ENCODE assay signal across 33 cellular contexts in genomic region chr22:33600113-33600512, GRCh38.
"Had no signal": no experiment of that assay in that cellular context is flagged by ENCODE, and none has a peak within 500 bp of the region (broad histone marks: within the 10 kb centered on the region; RNA-seq: fewer than 3 reads in every experiment).

No MANE protein-coding gene starts in this region.

- H3K4me3 ChIP-seq: adrenal gland, body of pancreas, breast epithelium had no signal

- H3K9me3 ChIP-seq: adrenal gland, body of pancreas, breast epithelium had no signal

- H3K36me3 ChIP-seq: adrenal gland, brain microvascular endothelial cell, breast epithelium, WERI-Rb-1 had no signal

- H3K27me3 ChIP-seq: adrenal gland, body of pancreas, brain microvascular endothelial cell, breast epithelium had no signal

- ATAC-seq: activated CD4-positive, alpha-beta T cell treated with anti-CD3 and anti-CD28 coated beads for 36 hours; activated CD4-positive, CD25-positive, alpha-beta regulatory T cell treated with anti-CD3 and anti-CD28 coated beads, Interleukin-2, amount 50 U/mL, for 24 hours; activated CD8-positive, alpha-beta T cell treated with anti-CD3 and anti-CD28 coated beads for 36 hours; activated naive CD4-positive, alpha-beta T cell treated with anti-CD3 and anti-CD28 coated beads, Interleukin-2, amount 50 U/mL, for 72 hours; activated T-cell treated with anti-CD3 and anti-CD28 coated beads, Interleukin-2, amount 50 U/mL, for 4 hours; activated T-cell treated with anti-CD3 and anti-CD28 coated beads, Interleukin-2, amount 50 U/mL, for 72 hours; activated T-helper 17 cell treated with anti-CD3 and anti-CD28 coated beads, Interleukin-2, amount 50 U/mL, for 72 hours; body of pancreas; WTC11 had no signal

- H3K4me1 ChIP-seq: adrenal gland, body of pancreas, breast epithelium had no signal

- DNase-seq: activated CD4-positive, alpha-beta T cell treated with anti-CD3 and anti-CD28 coated beads for 1 hour; activated CD4-positive, alpha-beta T cell treated with anti-CD3 and anti-CD28 coated beads for 36 hours; activated CD4-positive, alpha-beta T cell treated with anti-CD3 and anti-CD28 coated beads for 48 hours; activated CD4-positive, alpha-beta T cell treated with anti-CD3 and anti-CD28 coated beads, Interleukin-2, amount 10 ng/mL, durations not matched to agents 7 days and 5 days; activated CD4-positive, alpha-beta T cell treated with anti-CD3 and anti-CD28 coated beads, Interleukin-2, amount 50 U/mL, for 48 hours; activated CD4-positive, CD25-positive, alpha-beta regulatory T cell; activated CD8-positive, alpha-beta memory T cell treated with anti-CD3 and anti-CD28 coated beads, Interleukin-2, amount 50 U/mL, for 4 hours; activated CD8-positive, alpha-beta T cell treated with anti-CD3 and anti-CD28 coated beads for 36 hours; activated effector memory CD4-positive, alpha-beta T cell treated with anti-CD3 and anti-CD28 coated beads, Interleukin-2, amount 50 U/mL, for 16 hours; activated gamma-delta T cell treated with Interleukin-2 at 50 U/mL for 16 hours; activated naive CD4-positive, alpha-beta T cell; activated naive CD4-positive, alpha-beta T cell treated with anti-CD3 and anti-CD28 coated beads for 36 hours; activated naive CD4-positive, alpha-beta T cell treated with anti-CD3 and anti-CD28 coated beads, Interleukin-2, amount 50 U/mL, for 16 hours; activated naive CD8-positive, alpha-beta T cell treated with anti-CD3 and anti-CD28 coated beads for 36 hours; activated T-cell treated with anti-CD3 and anti-CD28 coated beads for 4 hours; activated T-cell treated with anti-CD3 and anti-CD28 coated beads, Interleukin-2, amount 50 U/mL, for 1 hour; activated T-cell treated with anti-CD3 and anti-CD28 coated beads, Interleukin-2, amount 50 U/mL, for 4 hours; activated T-cell treated with anti-CD3 and anti-CD28 coated beads, Interleukin-2, amount 50 U/mL, for 72 hours; adrenal gland; amniotic stem cell; aorta; body of pancreas; brain microvascular endothelial cell; central memory CD4-positive, alpha-beta T cell; T-helper 1 cell; T-helper 2 cell; T-helper 9 cell; WERI-Rb-1 had no signal

- H3K27ac ChIP-seq: adrenal gland, body of pancreas, brain microvascular endothelial cell, breast epithelium, WERI-Rb-1 had no signal
